In the genomic region with DNA sequence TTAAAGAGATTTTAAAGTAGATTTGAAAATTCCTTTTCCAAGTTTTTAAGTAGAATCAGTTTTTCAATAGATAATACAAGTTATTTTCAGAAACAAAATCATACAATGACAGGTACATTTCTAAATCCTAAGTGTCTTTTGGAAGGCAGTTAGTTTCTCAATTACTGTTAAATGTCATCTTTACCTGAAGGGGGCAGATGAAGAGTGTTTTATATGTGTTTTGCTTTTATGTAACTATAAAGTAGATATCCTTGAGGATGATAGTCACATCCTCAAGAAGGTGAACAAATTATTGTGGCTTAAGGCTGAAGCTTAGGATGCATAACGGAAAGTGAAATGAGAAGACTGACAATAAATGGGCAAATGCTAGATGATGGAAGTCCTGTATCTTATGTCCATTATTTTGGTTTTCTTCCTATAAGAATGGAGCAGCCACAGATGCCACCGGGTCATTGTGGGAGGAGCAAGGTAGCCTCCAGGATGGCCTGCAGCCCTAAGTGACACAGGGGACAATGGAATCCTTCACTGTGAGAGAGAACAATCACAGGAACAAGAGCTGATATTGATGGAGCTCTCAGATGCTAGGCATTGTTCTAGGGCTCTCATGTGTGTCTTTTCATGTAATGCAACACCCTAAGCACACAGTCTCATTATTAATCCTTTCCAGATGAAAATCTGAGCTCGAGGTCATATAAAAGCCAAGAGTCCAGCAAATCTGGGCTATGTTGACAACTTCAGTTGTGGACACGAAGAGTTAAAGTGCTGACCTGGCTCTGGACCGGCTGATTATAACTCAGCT, we compare ENCODE assay signal across 25 cellular contexts. TPM values are rescaled to one million over a fixed set of nuclear protein-coding genes. Genes with fewer than 3 reads are reported as not detected.
DNase-seq lines count a peak whose midpoint lies in the region; ATAC-seq and TF ChIP-seq lines count a peak whose summit lies in the region.
"Had no signal": no experiment of that assay in that cellular context is flagged by ENCODE, and none has a peak within 500 bp of the region (broad histone marks: within the 10 kb centered on the region; RNA-seq: fewer than 3 reads in every experiment).

No MANE protein-coding gene starts in this region.

- DNase-seq in AG09319 (ENCODE audit: extremely low read depth, low read depth) (no peak), HT-29 (ENCODE audit: low spot score) (peak; percentile 1), RWPE2 (ENCODE audit: low spot score) (no peak), neural progenitor cell (ENCODE audit: low spot score) (peak; percentile 50), left lung (no peak)
- DNase-seq in CD8-positive, alpha-beta T cell = no peak
- DNase-seq: activated CD4-positive, alpha-beta memory T cell treated with anti-CD3 and anti-CD28 coated beads for 36 hours; heart left ventricle; NCI-H1048; NCI-H187 treated with DMSO at 0.1 percent for 48 hours; NCI-H2227 treated with DMSO at 0.1 percent for 48 hours; NCI-H69; PC-9; SHP77 treated with DMSO at 0.1 percent for 48 hours; stimulated activated CD4-positive, alpha-beta T cell treated with anti-CD3 and anti-CD28 coated beads, Interleukin-1b, Interleukin-23, amount 100 ng/mL, for 48 hours; upper lobe of left lung had no signal

- no peaks in the 10 kb centered on the region for H3K27me3 ChIP-seq in RWPE2 (ENCODE audit: insufficient read depth, poor library complexity, severe bottlenecking)
- peaks cover 11% of the 10 kb centered on the region for H3K27me3 ChIP-seq in neural progenitor cell
- no peaks in the 10 kb centered on the region for H3K27me3 ChIP-seq in CD8-positive, alpha-beta T cell (ENCODE audit: insufficient read depth, low read length)
- no peaks in the 10 kb centered on the region for H3K27me3 ChIP-seq in left lung
- H3K27me3 ChIP-seq: BLaER1 treated with 17β-estradiol and CSF1 and Interleukin-3, amounts not matched to agents 10 nM and 100 nM; heart left ventricle; neutrophil; upper lobe of left lung had no signal

- H3K4me3 ChIP-seq in RWPE2 (ENCODE audit: severe bottlenecking) (no peak overlapping the region), neural progenitor cell (no peak overlapping the region), left lung (no peak overlapping the region)
- no peak overlapping the region for H3K4me3 ChIP-seq in CD8-positive, alpha-beta T cell (ENCODE audit: low read depth, low read length)
- H3K4me3 ChIP-seq: BLaER1 treated with 17β-estradiol and CSF1 and Interleukin-3, amounts not matched to agents 10 nM and 100 nM; heart left ventricle; PC-9; skin epidermis; upper lobe of left lung had no signal

- no peaks in the 10 kb centered on the region for H3K9me3 ChIP-seq in RWPE2 (ENCODE audit: severe bottlenecking)
- no peaks in the 10 kb centered on the region for H3K9me3 ChIP-seq in neural progenitor cell (ENCODE audit: low read depth)
- H3K9me3 ChIP-seq in CD8-positive, alpha-beta T cell (ENCODE audit: low read length) = no peaks in the 10 kb centered on the region
- no peaks in the 10 kb centered on the region for H3K9me3 ChIP-seq in left lung
- H3K9me3 ChIP-seq: BLaER1 treated with 17β-estradiol and CSF1 and Interleukin-3, amounts not matched to agents 10 nM and 100 nM; heart left ventricle; neutrophil; upper lobe of left lung had no signal

- H3K36me3 Mint-ChIP-seq in neural progenitor cell = no peaks in the 10 kb centered on the region
- H3K36me3 Mint-ChIP-seq in CD8-positive, alpha-beta T cell = no peaks in the 10 kb centered on the region
- H3K36me3 Mint-ChIP-seq: activated CD4-positive, alpha-beta memory T cell treated with anti-CD3 and anti-CD28 coated beads for 36 hours; activated naive CD8-positive, alpha-beta T cell; memory B cell had no signal

- H3K27ac ChIP-seq in RWPE2 (ENCODE audit: poor library complexity, severe bottlenecking) (no peak overlapping the region), neural progenitor cell (no peak overlapping the region), left lung (no peak overlapping the region)
- no peak overlapping the region for H3K27ac ChIP-seq in CD8-positive, alpha-beta T cell (ENCODE audit: low read depth, low read length)
- H3K27ac ChIP-seq: BLaER1 treated with 17β-estradiol and CSF1 and Interleukin-3, amounts not matched to agents 10 nM and 100 nM; heart left ventricle; neutrophil; PC-9; skin epidermis; upper lobe of left lung had no signal

- intact Hi-C loops in CD8-positive, alpha-beta T cell (cut with DNase I, micrococcal nuclease) = no loop called here
- intact Hi-C loops in left lung (cut with DNase I) = no loop called here

- no peaks in the 10 kb centered on the region for H3K4me1 ChIP-seq in RWPE2 (ENCODE audit: insufficient read depth, poor library complexity, severe bottlenecking)
- no peaks in the 10 kb centered on the region for H3K4me1 ChIP-seq in neural progenitor cell
- no peaks in the 10 kb centered on the region for H3K4me1 ChIP-seq in CD8-positive, alpha-beta T cell (ENCODE audit: insufficient read depth, low read length)
- H3K4me1 ChIP-seq in left lung = no peaks in the 10 kb centered on the region
- H3K4me1 ChIP-seq: BLaER1 treated with 17β-estradiol and CSF1 and Interleukin-3, amounts not matched to agents 10 nM and 100 nM; heart left ventricle; upper lobe of left lung had no signal

- ATAC-seq in RWPE2 (ENCODE audit: low read depth) (no peak), HG03139 (IDR thresholded peaks at IDR 0.05; ENCODE audit: unreplicated experiment) (no peak), left lung (no peak), HG03571 (IDR thresholded peaks at IDR 0.05; ENCODE audit: unreplicated experiment) (no peak)
- ATAC-seq in CD8-positive, alpha-beta T cell = no peak
- ATAC-seq: heart left ventricle had no signal

- no peak overlapping the region for H2AFZ ChIP-seq in neural progenitor cell (replicated peaks)
- H2AFZ ChIP-seq: PC-9 had no signal

- no peaks in the 10 kb centered on the region for H3F3A ChIP-seq in neural progenitor cell (ENCODE audit: low read depth)

- H3K9me3 Mint-ChIP-seq in neural progenitor cell = no peaks in the 10 kb centered on the region
- H3K9me3 Mint-ChIP-seq in CD8-positive, alpha-beta T cell = no peaks in the 10 kb centered on the region
- H3K9me3 Mint-ChIP-seq: activated CD4-positive, alpha-beta memory T cell treated with anti-CD3 and anti-CD28 coated beads for 36 hours; central memory CD8-positive, alpha-beta T cell; memory B cell had no signal

- H3K79me2 ChIP-seq in neural progenitor cell (ENCODE audit: low read depth) = no peaks in the 10 kb centered on the region

- H3K4me3 Mint-ChIP-seq in neural progenitor cell = no peak overlapping the region
- H3K4me3 Mint-ChIP-seq in CD8-positive, alpha-beta T cell = no peak overlapping the region
- H3K4me3 Mint-ChIP-seq: activated CD4-positive, alpha-beta memory T cell treated with anti-CD3 and anti-CD28 coated beads for 36 hours; activated naive CD8-positive, alpha-beta T cell; central memory CD8-positive, alpha-beta T cell; memory B cell had no signal

- CTCF ChIA-PET in CD8-positive, alpha-beta T cell (lab: Charles Lee) = interaction anchor here (0.9 to 1.0 kb wide), 2 partner anchors 15 to 17 kb away, joined by 3 read pairs; no protein-coding TSS in a partner anchor

- POLR2A ChIA-PET in CD8-positive, alpha-beta T cell (lab: Charles Lee) = interaction anchor here (0.6 kb wide), 1 partner anchor 35 kb away, joined by 3 read pairs; no protein-coding TSS in a partner anchor

- H3K4me1 Mint-ChIP-seq in neural progenitor cell = peaks cover 6% of the 10 kb centered on the region
- H3K4me1 Mint-ChIP-seq in CD8-positive, alpha-beta T cell (ENCODE audit: low read depth) = no peaks in the 10 kb centered on the region
- H3K4me1 Mint-ChIP-seq: central memory CD8-positive, alpha-beta T cell; memory B cell had no signal

- H3K36me3 ChIP-seq in RWPE2 (ENCODE audit: low read depth) (no peaks in the 10 kb centered on the region), neural progenitor cell (no peaks in the 10 kb centered on the region), left lung (no peaks in the 10 kb centered on the region)
- no peaks in the 10 kb centered on the region for H3K36me3 ChIP-seq in CD8-positive, alpha-beta T cell (ENCODE audit: insufficient read depth, low read length)
- H3K36me3 ChIP-seq: BLaER1 treated with 17β-estradiol and CSF1 and Interleukin-3, amounts not matched to agents 10 nM and 100 nM; heart left ventricle; neutrophil; upper lobe of left lung had no signal

- no peak overlapping the region for H3K27ac Mint-ChIP-seq in neural progenitor cell
- no peak overlapping the region for H3K27ac Mint-ChIP-seq in CD8-positive, alpha-beta T cell
- H3K27ac Mint-ChIP-seq: activated CD4-positive, alpha-beta memory T cell treated with anti-CD3 and anti-CD28 coated beads for 36 hours; activated naive CD8-positive, alpha-beta T cell; memory B cell had no signal

- H3K27me3 Mint-ChIP-seq in neural progenitor cell (ENCODE audit: insufficient read depth, low read depth) = no peaks in the 10 kb centered on the region
- peaks cover 11% of the 10 kb centered on the region for H3K27me3 Mint-ChIP-seq in CD8-positive, alpha-beta T cell (ENCODE audit: low read depth)

- peak; percentile 2 for TF ChIP-seq CTCF in AG09319 (IDR thresholded peaks at IDR 0.05; ENCODE audit: low read depth, low read length)
- TF ChIP-seq CTCF in RWPE2 (IDR thresholded peaks at IDR 0.05; ENCODE audit: poor library complexity, severe bottlenecking) = peak; percentile 12
- TF ChIP-seq CTCF in neural progenitor cell (IDR thresholded peaks at IDR 0.05) = no peak
- no peak for TF ChIP-seq CTCF in CD8-positive, alpha-beta T cell (IDR thresholded peaks at IDR 0.05)
- TF ChIP-seq CTCF in left lung (IDR thresholded peaks at IDR 0.05) = no peak

- no peak overlapping the region for H3K4me2 ChIP-seq in neural progenitor cell
- H3K4me2 ChIP-seq: BLaER1 treated with 17β-estradiol and CSF1 and Interleukin-3, amounts not matched to agents 10 nM and 100 nM; PC-9 had no signal

- H4K20me1 ChIP-seq in neural progenitor cell (ENCODE audit: low read depth) = no peaks in the 10 kb centered on the region
- H4K20me1 ChIP-seq: BLaER1 treated with 17β-estradiol and CSF1 and Interleukin-3, amounts not matched to agents 10 nM and 100 nM had no signal

- no peak overlapping the region for H3K9ac ChIP-seq in neural progenitor cell
- H3K9ac ChIP-seq: BLaER1 treated with 17β-estradiol and CSF1 and Interleukin-3, amounts not matched to agents 10 nM and 100 nM had no signal

RNA-seq across cellular contexts. Expression of a gene that starts 14.1 kb away (rescaled TPM):
- total RNA-seq in HT-29 (2014; rRNA removed; shearing (Covaris generic)) = not detected in 2 replicates
- total RNA-seq in neural progenitor cell (ENCODE audit: low replicate concordance) = 0.22 TPM in 1 of 2 replicates, not detected in the other
- total RNA-seq in CD8-positive, alpha-beta T cell = not detected
- 1 to 10 TPM in 1 of 2 donors, under 1 TPM in 1; 0.29 to 1.3 TPM for total RNA-seq in left lung
- total RNA-seq: PC-9, pulmonary artery endothelial cell had no signal

Comparison
In these comparisons a context has a peak if more than half of its experiments do, and no peak if none do; other contexts are left out.
1. DNase-seq: peak in HT-29 (single experiment) and neural progenitor cell (single experiment); none in AG09319 (single experiment), RWPE2 (single experiment), CD8-positive, alpha-beta T cell (0 of 7) and left lung (0 of 2).
2. CTCF ChIP-seq: peak in AG09319 (single experiment) and RWPE2 (single experiment); none in neural progenitor cell (single experiment), CD8-positive, alpha-beta T cell (single experiment) and left lung (0 of 2).